15 cellular contexts compared by ENCODE assay signal in genomic region chr3:118478706-118479276, GRCh38.
DNase-seq lines count a peak whose midpoint lies in the region; ATAC-seq, FAIRE-seq and TF ChIP-seq lines count a peak whose summit lies in the region.
"Had no signal": no experiment of that assay in that cellular context is flagged by ENCODE, and none has a peak within 500 bp of the region (broad histone marks: within the 10 kb centered on the region; RNA-seq: fewer than 3 reads in every experiment).

No MANE protein-coding gene starts in this region.

- no peak for TF ChIP-seq CTCF in PC-9 (conservative IDR thresholded peaks at IDR 0.05)

- H2AFZ ChIP-seq in PC-9, result peak overlapping the region; percentile 66; the same call in 1 of the 2 replicates

- no peaks in the 10 kb centered on the region for H3F3A ChIP-seq in PC-9 (ENCODE audit: insufficient read depth, low read depth)

- CTCF ChIA-PET in PC-9 (lab: Charles Lee), result interaction anchor here (0.6 kb wide), 1 partner anchor 10 kb away, joined by 7 read pairs; no protein-coding TSS in a partner anchor

- FAIRE-seq in HTR-8/SVneo (lab: Jason Lieb, UNC), result no peak

- no peaks in the 10 kb centered on the region for H3K9me2 ChIP-seq in PC-9 (ENCODE audit: insufficient read depth)

- intact Hi-C loops in PC-9 (cut with micrococcal nuclease; ENCODE audit: unreplicated experiment), result loop anchor here (1.0 to 5.0 kb wide), 3 partner anchors 22 to 1619 kb away; no protein-coding TSS in a partner anchor

- H3K4me2 ChIP-seq in PC-9, result peak overlapping the region; percentile 53
- H3K4me2 ChIP-seq: BLaER1 had no signal

- peak overlapping the region; percentile 13; the same call in 1 of the 2 replicates for H3K4me3 ChIP-seq in PC-9
- H3K4me3 ChIP-seq: BLaER1 had no signal

- H3K27me3 ChIP-seq in PC-9 (ENCODE audit: insufficient read depth, low read depth), result no peaks in the 10 kb centered on the region
- H3K27me3 ChIP-seq: BLaER1 had no signal

- TSS peak; percentile 82 for BruUV-seq in PC-9 (replicated peaks; lab: Mats Ljungman, UMichigan)

- H3K79me2 ChIP-seq in PC-9 (ENCODE audit: low read depth), result no peaks in the 10 kb centered on the region

- H3K9me3 ChIP-seq in PC-9 (ENCODE audit: insufficient read depth, low read depth), result no peaks in the 10 kb centered on the region; the same call in 1 of the 2 replicates
- H3K9me3 ChIP-seq: BLaER1 had no signal

- ATAC-seq in HG02763 (IDR thresholded peaks at IDR 0.05; ENCODE audit: unreplicated experiment), result no peak
- ATAC-seq: T-cell had no signal

- H3K27ac ChIP-seq in PC-9 (peak overlapping the region; percentile 73), epithelial cell of prostate (peak overlapping the region; percentile 54)
- H3K27ac ChIP-seq: 22Rv1, BLaER1 had no signal

- no peaks in the 10 kb centered on the region for H4K20me1 ChIP-seq in PC-9 (ENCODE audit: insufficient read depth)
- H4K20me1 ChIP-seq: BLaER1 had no signal

- peak; percentile 26 for DNase-seq in NK-92 treated with Interleukin-12 subunit alpha and Interleukin-12 subunit beta, amount 100 ng/mL, for 24 hours (lab: John Stamatoyannopoulos, UW)
- DNase-seq in NK-92 (lab: John Stamatoyannopoulos, UW; ENCODE audit: unreplicated experiment) (no peak), PC-9 (peak; percentile 71 to 75), epithelial cell of prostate (ENCODE audit: low read depth, low spot score) (no peak), HTR-8/SVneo (ENCODE audit: insufficient read length, low spot score) (no peak), SW480 (ENCODE audit: low spot score) (no peak), NCI-H2029 (lab: John Stamatoyannopoulos, UW) (no peak)
- DNase-seq: CD8-positive, alpha-beta memory T cell; NCI-H1417; NCI-H2081; NCI-H524; T-cell had no signal

- H3K4me1 ChIP-seq in PC-9 (replicated peaks; ENCODE audit: insufficient read depth), result peaks cover 15% of the 10 kb centered on the region
- H3K4me1 ChIP-seq: BLaER1 had no signal

- no peaks in the 10 kb centered on the region for H3K36me3 ChIP-seq in PC-9 (ENCODE audit: low read depth)
- H3K36me3 ChIP-seq: BLaER1 had no signal

- POLR2A ChIA-PET in PC-9 (lab: Charles Lee; ENCODE audit: unreplicated experiment), result no interaction called here

Comparison
In these comparisons a context has a peak if more than half of its experiments do, and no peak if none do; other contexts are left out.
1. DNase-seq: peak in NK-92 treated with Interleukin-12 subunit alpha and Interleukin-12 subunit beta, amount 100 ng/mL, for 24 hours (single experiment) and PC-9 (2 of 2); none in NK-92 (single experiment), epithelial cell of prostate (single experiment), HTR-8/SVneo (single experiment), SW480 (single experiment) and NCI-H2029 (single experiment).